In the genomic region with DNA sequence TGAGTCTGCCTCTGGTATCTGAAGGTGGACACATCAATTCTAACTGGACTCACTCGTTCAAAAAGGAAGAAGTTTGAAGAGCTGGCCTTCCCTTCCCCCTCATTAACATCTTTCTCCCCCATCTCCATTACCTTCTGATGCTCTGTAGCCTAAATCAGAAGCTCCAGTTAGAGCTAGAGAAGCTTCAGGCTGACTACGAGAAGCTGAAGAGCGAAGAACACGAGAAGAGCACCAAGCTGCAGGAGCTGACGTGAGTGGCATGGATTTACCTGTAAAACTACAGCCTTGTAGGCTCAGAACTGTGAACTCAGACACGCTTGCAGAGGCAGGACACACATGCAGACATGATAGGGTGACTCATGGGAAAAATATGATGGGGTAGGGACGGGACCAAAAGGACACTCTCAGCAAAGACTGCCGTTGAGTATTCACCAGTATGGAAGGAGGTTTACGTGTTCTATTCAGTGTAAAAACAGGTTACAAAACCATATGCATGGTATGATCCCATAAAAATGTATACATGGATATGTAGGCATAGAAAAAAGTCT, we compare ENCODE assay signal across 1 cellular context.
TF ChIP-seq lines count a peak whose summit lies in the region.

No MANE protein-coding gene starts in this region.

TF ChIP-seq in HepG2, 621 proteins besides CTCF, POLR2A, EP300 and RAD21 (continued from another document):
- TF ChIP-seq, protein P1, sequence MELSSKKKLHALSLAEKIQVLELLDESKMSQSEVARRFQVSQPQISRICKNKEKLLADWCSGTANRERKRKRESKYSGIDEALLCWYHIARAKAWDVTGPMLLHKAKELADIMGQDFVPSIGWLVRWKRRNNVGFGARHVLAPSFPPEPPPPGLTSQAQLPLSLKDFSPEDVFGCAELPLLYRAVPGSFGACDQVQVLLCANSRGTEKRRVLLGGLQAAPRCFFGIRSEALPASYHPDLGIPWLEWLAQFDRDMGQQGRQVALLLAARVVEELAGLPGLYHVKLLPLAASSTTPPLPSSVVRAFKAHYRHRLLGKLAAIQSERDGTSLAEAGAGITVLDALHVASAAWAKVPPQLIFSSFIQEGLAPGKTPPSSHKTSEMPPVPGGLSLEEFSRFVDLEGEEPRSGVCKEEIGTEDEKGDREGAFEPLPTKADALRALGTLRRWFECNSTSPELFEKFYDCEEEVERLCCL (CRISPR knock-in tag; IDR thresholded peaks at IDR 0.05; ENCODE audit: borderline replicate concordance): no peak
- TF ChIP-seq PCBP1 (IDR thresholded peaks at IDR 0.05; ENCODE audit: borderline replicate concordance, low read depth, low read length) (no peak), XBP1 (CRISPR knock-in tag; IDR thresholded peaks at IDR 0.05) (no peak), ELF1 (CRISPR knock-in tag; IDR thresholded peaks at IDR 0.05) (0 out of 2 replicates have a peak, but pooled peaks have one; percentile 17), ZNF530 (CRISPR knock-in tag; IDR thresholded peaks at IDR 0.05; ENCODE audit: low read depth) (no peak), ZNF589 (CRISPR knock-in tag; conservative IDR thresholded peaks at IDR 0.05) (no peak), CBX5 (CRISPR knock-in tag; IDR thresholded peaks at IDR 0.05; ENCODE audit: borderline replicate concordance) (no peak), ZNF607 (CRISPR knock-in tag; IDR thresholded peaks at IDR 0.05; ENCODE audit: borderline replicate concordance) (no peak), BRCA1 (CRISPR knock-in tag; IDR thresholded peaks at IDR 0.05) (no peak), ZFP37 (CRISPR knock-in tag; IDR thresholded peaks at IDR 0.05; ENCODE audit: borderline replicate concordance) (no peak), CHD2 (IDR thresholded peaks at IDR 0.05; ENCODE audit: low read depth, low read length) (no peak), KDM1A (CRISPR knock-in tag; IDR thresholded peaks at IDR 0.05) (peak; percentile 34; the same call in 1 of the 2 replicates), NFIB (CRISPR knock-in tag; IDR thresholded peaks at IDR 0.05; ENCODE audit: borderline replicate concordance) (no peak), ZNF207 (IDR thresholded peaks at IDR 0.05; ENCODE audit: borderline replicate concordance) (no peak), ZNF180 (CRISPR knock-in tag; IDR thresholded peaks at IDR 0.05; ENCODE audit: borderline replicate concordance, low read depth) (no peak), CREB1 (IDR thresholded peaks at IDR 0.05) (peak; percentile 37; the same call in 1 of the 2 replicates), CREB1 (CRISPR knock-in tag; IDR thresholded peaks at IDR 0.05) (peak; percentile 62), ZNF879 (CRISPR knock-in tag; IDR thresholded peaks at IDR 0.05) (no peak), JUND (CRISPR knock-in tag; IDR thresholded peaks at IDR 0.05) (peak; percentile 93)
- TF ChIP-seq, protein P2, sequence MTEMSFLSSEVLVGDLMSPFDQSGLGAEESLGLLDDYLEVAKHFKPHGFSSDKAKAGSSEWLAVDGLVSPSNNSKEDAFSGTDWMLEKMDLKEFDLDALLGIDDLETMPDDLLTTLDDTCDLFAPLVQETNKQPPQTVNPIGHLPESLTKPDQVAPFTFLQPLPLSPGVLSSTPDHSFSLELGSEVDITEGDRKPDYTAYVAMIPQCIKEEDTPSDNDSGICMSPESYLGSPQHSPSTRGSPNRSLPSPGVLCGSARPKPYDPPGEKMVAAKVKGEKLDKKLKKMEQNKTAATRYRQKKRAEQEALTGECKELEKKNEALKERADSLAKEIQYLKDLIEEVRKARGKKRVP (CRISPR knock-in tag; IDR thresholded peaks at IDR 0.05): no peak
- TF ChIP-seq, protein P3, sequence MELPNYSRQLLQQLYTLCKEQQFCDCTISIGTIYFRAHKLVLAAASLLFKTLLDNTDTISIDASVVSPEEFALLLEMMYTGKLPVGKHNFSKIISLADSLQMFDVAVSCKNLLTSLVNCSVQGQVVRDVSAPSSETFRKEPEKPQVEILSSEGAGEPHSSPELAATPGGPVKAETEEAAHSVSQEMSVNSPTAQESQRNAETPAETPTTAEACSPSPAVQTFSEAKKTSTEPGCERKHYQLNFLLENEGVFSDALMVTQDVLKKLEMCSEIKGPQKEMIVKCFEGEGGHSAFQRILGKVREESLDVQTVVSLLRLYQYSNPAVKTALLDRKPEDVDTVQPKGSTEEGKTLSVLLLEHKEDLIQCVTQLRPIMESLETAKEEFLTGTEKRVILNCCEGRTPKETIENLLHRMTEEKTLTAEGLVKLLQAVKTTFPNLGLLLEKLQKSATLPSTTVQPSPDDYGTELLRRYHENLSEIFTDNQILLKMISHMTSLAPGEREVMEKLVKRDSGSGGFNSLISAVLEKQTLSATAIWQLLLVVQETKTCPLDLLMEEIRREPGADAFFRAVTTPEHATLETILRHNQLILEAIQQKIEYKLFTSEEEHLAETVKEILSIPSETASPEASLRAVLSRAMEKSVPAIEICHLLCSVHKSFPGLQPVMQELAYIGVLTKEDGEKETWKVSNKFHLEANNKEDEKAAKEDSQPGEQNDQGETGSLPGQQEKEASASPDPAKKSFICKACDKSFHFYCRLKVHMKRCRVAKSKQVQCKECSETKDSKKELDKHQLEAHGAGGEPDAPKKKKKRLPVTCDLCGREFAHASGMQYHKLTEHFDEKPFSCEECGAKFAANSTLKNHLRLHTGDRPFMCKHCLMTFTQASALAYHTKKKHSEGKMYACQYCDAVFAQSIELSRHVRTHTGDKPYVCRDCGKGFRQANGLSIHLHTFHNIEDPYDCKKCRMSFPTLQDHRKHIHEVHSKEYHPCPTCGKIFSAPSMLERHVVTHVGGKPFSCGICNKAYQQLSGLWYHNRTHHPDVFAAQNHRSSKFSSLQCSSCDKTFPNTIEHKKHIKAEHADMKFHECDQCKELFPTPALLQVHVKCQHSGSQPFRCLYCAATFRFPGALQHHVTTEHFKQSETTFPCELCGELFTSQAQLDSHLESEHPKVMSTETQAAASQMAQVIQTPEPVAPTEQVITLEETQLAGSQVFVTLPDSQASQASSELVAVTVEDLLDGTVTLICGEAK (IDR thresholded peaks at IDR 0.05): no peak
- TF ChIP-seq, protein P3 (CRISPR knock-in tag; IDR thresholded peaks at IDR 0.05): no peak
- TF ChIP-seq, protein P4, sequence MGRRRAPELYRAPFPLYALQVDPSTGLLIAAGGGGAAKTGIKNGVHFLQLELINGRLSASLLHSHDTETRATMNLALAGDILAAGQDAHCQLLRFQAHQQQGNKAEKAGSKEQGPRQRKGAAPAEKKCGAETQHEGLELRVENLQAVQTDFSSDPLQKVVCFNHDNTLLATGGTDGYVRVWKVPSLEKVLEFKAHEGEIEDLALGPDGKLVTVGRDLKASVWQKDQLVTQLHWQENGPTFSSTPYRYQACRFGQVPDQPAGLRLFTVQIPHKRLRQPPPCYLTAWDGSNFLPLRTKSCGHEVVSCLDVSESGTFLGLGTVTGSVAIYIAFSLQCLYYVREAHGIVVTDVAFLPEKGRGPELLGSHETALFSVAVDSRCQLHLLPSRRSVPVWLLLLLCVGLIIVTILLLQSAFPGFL (CRISPR knock-in tag; IDR thresholded peaks at IDR 0.05): no peak
